Comparison of ENCODE assay signal across 20 cellular contexts in the genomic region with DNA sequence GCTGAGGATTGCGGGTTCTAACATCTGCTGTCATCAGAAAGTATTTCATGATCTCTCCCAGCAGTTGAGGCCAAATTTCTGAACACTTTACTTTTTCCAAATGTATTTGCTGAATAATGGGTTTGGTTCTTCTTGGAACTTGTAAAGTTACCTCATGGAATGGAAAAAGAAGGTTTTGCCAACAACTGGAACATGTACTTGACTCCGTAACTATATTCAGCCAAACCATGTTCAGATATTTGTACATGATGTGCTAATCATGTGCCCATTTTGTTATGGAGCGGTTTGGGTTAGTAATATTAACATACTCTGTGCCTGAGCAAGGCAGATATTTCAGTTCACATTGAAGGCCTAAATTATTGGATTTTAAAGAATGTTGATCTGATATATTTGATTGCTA.
A peak's percentile ranks its signal among the peaks of the same experiment; 100 is the strongest.
DNase-seq lines count a peak whose midpoint lies in the region; ATAC-seq lines count a peak whose summit lies in the region.
"Had no signal": no experiment of that assay in that cellular context is flagged by ENCODE, and none has a peak within 500 bp of the region (broad histone marks: within the 10 kb centered on the region; RNA-seq: fewer than 3 reads in every experiment).

No MANE protein-coding gene starts in this region.

- DNase-seq in activated T-cell treated with anti-CD3 and anti-CD28 coated beads, Interleukin-2, amount 50 U/mL, for 72 hours, result no peak
- DNase-seq in activated T-cell treated with anti-CD3 and anti-CD28 coated beads, Interleukin-2, amount 50 U/mL, for 48 hours, result no peak
- DNase-seq in fibroblast of the conjunctiva (ENCODE audit: low read depth), result peak; percentile 1
- no peak for DNase-seq in sciatic nerve (ENCODE audit: low spot score)
- DNase-seq in natural killer cell treated with Interleukin-12 subunit alpha and Interleukin-12 subunit beta and Interleukin-15 and Interleukin-18, amount 100 ng/mL, for 72 hours (ENCODE audit: low spot score), result no peak
- no peak for DNase-seq in DMS 273 treated with DMSO at 0.1 percent for 48 hours (lab: John Stamatoyannopoulos, UW)
- no peak for DNase-seq in midbrain (lab: John Stamatoyannopoulos, UW)
- DNase-seq: activated CD4-positive, alpha-beta T cell treated with anti-CD3 and anti-CD28 coated beads, Interleukin-2, amount 50 U/mL, for 4 hours; amygdala; Caco-2; head of caudate nucleus; NCI-H1105; NCI-H2107; NK-92 treated with Interleukin-12 subunit alpha and Interleukin-12 subunit beta, amount 100 ng/mL, for 24 hours; right cardiac atrium; thyroid gland had no signal

- ATAC-seq in activated T-cell treated with anti-CD3 and anti-CD28 coated beads, Interleukin-2, amount 50 U/mL, for 72 hours (replicated peaks in 1 of 2), result no peak
- ATAC-seq in sciatic nerve, result peak; percentile 91
- no peak for ATAC-seq in natural killer cell treated with Interleukin-12 subunit alpha and Interleukin-12 subunit beta and Interleukin-15 and Interleukin-18, amount 100 ng/mL, for 72 hours
- ATAC-seq in HG03354 (IDR thresholded peaks at IDR 0.05; ENCODE audit: poor library complexity, severe bottlenecking, unreplicated experiment), result no peak

- peaks cover 7% of the 10 kb centered on the region for H3K4me1 Mint-ChIP-seq in activated T-cell treated with anti-CD3 and anti-CD28 coated beads, Interleukin-2, amount 50 U/mL, for 72 hours (ENCODE audit: low read depth)
- peaks cover 0 to 5% of the 10 kb centered on the region in 2 donors for H3K4me1 Mint-ChIP-seq in natural killer cell treated with Interleukin-12 subunit alpha and Interleukin-12 subunit beta and Interleukin-15 and Interleukin-18, amount 100 ng/mL, for 72 hours (ENCODE audit: low read depth in 2 of 2)
- H3K4me1 Mint-ChIP-seq: central memory CD8-positive, alpha-beta T cell had no signal

- peak overlapping the region; percentile 79 for H3K27ac Mint-ChIP-seq in activated T-cell treated with anti-CD3 and anti-CD28 coated beads, Interleukin-2, amount 50 U/mL, for 72 hours
- H3K27ac Mint-ChIP-seq in natural killer cell treated with Interleukin-12 subunit alpha and Interleukin-12 subunit beta and Interleukin-15 and Interleukin-18, amount 100 ng/mL, for 72 hours, result peak overlapping the region in 1 of 2 donors; percentile 27
- H3K27ac Mint-ChIP-seq: T-helper 2 cell treated with Interferon-gamma antibody and Interleukin-4, amounts not matched to agents 5 μg/mL and 100 μg/mL, for 36 hours had no signal

- H3K9me3 Mint-ChIP-seq in activated T-cell treated with anti-CD3 and anti-CD28 coated beads, Interleukin-2, amount 50 U/mL, for 72 hours, result no peaks in the 10 kb centered on the region
- no peaks in the 10 kb centered on the region for H3K9me3 Mint-ChIP-seq in natural killer cell treated with Interleukin-12 subunit alpha and Interleukin-12 subunit beta and Interleukin-15 and Interleukin-18, amount 100 ng/mL, for 72 hours
- H3K9me3 Mint-ChIP-seq: central memory CD8-positive, alpha-beta T cell; stimulated activated effector memory CD8-positive, alpha-beta T cell treated with anti-CD3 and anti-CD28 coated beads, Interleukin-12 subunit alpha, Interleukin-12 subunit beta, amount 100 ng/mL, for 72 hours; T-helper 2 cell treated with Interferon-gamma antibody and Interleukin-4, amounts not matched to agents 5 μg/mL and 100 μg/mL, for 36 hours had no signal

- no peaks in the 10 kb centered on the region for H3K27me3 Mint-ChIP-seq in activated T-cell treated with anti-CD3 and anti-CD28 coated beads, Interleukin-2, amount 50 U/mL, for 72 hours (ENCODE audit: low read depth)
- no peaks in the 10 kb centered on the region for H3K27me3 Mint-ChIP-seq in natural killer cell treated with Interleukin-12 subunit alpha and Interleukin-12 subunit beta and Interleukin-15 and Interleukin-18, amount 100 ng/mL, for 72 hours
- H3K27me3 Mint-ChIP-seq: central memory CD8-positive, alpha-beta T cell had no signal

- peak overlapping the region in 1 of 2 donors; percentile 63 for H3K4me3 Mint-ChIP-seq in activated T-cell treated with anti-CD3 and anti-CD28 coated beads, Interleukin-2, amount 50 U/mL, for 72 hours
- H3K4me3 Mint-ChIP-seq in natural killer cell treated with Interleukin-12 subunit alpha and Interleukin-12 subunit beta and Interleukin-15 and Interleukin-18, amount 100 ng/mL, for 72 hours, result no peak overlapping the region
- H3K4me3 Mint-ChIP-seq: central memory CD8-positive, alpha-beta T cell; stimulated activated effector memory CD8-positive, alpha-beta T cell treated with anti-CD3 and anti-CD28 coated beads, Interleukin-12 subunit alpha, Interleukin-12 subunit beta, amount 100 ng/mL, for 72 hours; T-helper 2 cell treated with Interferon-gamma antibody and Interleukin-4, amounts not matched to agents 5 μg/mL and 100 μg/mL, for 36 hours had no signal

- intact Hi-C loops in sciatic nerve (cut with DNase I), result no loop called here

- peaks cover 0 to 6% of the 10 kb centered on the region in 2 donors for H3K36me3 Mint-ChIP-seq in activated T-cell treated with anti-CD3 and anti-CD28 coated beads, Interleukin-2, amount 50 U/mL, for 72 hours (ENCODE audit: insufficient read depth in 2 of 2)
- peaks cover 11% of the 10 kb centered on the region for H3K36me3 Mint-ChIP-seq in natural killer cell treated with Interleukin-12 subunit alpha and Interleukin-12 subunit beta and Interleukin-15 and Interleukin-18, amount 100 ng/mL, for 72 hours
